ENCODE assay signal across 8 cellular contexts in genomic region chr7:142383826-142384507, GRCh38.
DNase-seq lines count a peak whose midpoint lies in the region; ATAC-seq and TF ChIP-seq lines count a peak whose summit lies in the region.

No MANE protein-coding gene starts in this region.

- H2BK120ac ChIP-seq in IMR-90 (ENCODE audit: low read depth, low read length): peak overlapping the region; percentile 47

- TF ChIP-seq POLR2A in IMR-90 (IDR thresholded peaks at IDR 0.05; ENCODE audit: low read depth, low read length) (no peak), Peyer's patch (IDR thresholded peaks at IDR 0.05) (no peak)

- H3K4me2 ChIP-seq in IMR-90 (ENCODE audit: low read depth, low read length): no peak overlapping the region

- H4K5ac ChIP-seq in IMR-90 (ENCODE audit: low read depth, low read length): no peak overlapping the region; the same call in 1 of the 2 replicates

- peak overlapping the region; percentile 86 for H2AFZ ChIP-seq in IMR-90 (replicated peaks; ENCODE audit: low read length, poor library complexity)

- H3K36me3 ChIP-seq in IMR-90 (ENCODE audit: control insufficient read depth, insufficient read depth, low read length) (no peaks in the 10 kb centered on the region), Peyer's patch (no peaks in the 10 kb centered on the region)

- TF ChIP-seq CTCF in IMR-90 (conservative IDR thresholded peaks at IDR 0.05; ENCODE audit: low read depth, low read length): no peak
- TF ChIP-seq CTCF in Peyer's patch (IDR thresholded peaks at IDR 0.05): no peak
- no peak for TF ChIP-seq CTCF in foreskin fibroblast (IDR thresholded peaks at IDR 0.05; ENCODE audit: low read depth, low read length)

- peak overlapping the region; percentile 79 for H3K27ac Mint-ChIP-seq in activated naive CD8-positive, alpha-beta T cell treated with anti-CD3 and anti-CD28 coated beads, Interleukin-2, amount 10 ng/mL, durations not matched to agents 7 days and 5 days
- H3K27ac Mint-ChIP-seq in stimulated activated naive B cell treated with anti-CD40 and anti-IgM and Interleukin-4, amounts not matched to agents 10 μg/mL and 1 μg/mL and 100 μg/mL, for 72 hours: no peak overlapping the region

- peak overlapping the region; percentile 35; the same call in 1 of the 3 replicates for H2BK15ac ChIP-seq in IMR-90 (ENCODE audit: low read depth, low read length)

- no peak overlapping the region for H3K27ac ChIP-seq in IMR-90 (ENCODE audit: insufficient read depth, low read length)
- peak overlapping the region in 1 of 4 donors; percentile 30 for H3K27ac ChIP-seq in Peyer's patch

- peak overlapping the region; percentile 63 for H3K4me3 Mint-ChIP-seq in activated naive CD8-positive, alpha-beta T cell treated with anti-CD3 and anti-CD28 coated beads, Interleukin-2, amount 10 ng/mL, durations not matched to agents 7 days and 5 days
- H3K4me3 Mint-ChIP-seq in stimulated activated naive B cell treated with anti-CD40 and anti-IgM and Interleukin-4, amounts not matched to agents 10 μg/mL and 1 μg/mL and 100 μg/mL, for 72 hours: peak overlapping the region; percentile 15 to 39

- H3K4ac ChIP-seq in IMR-90 (ENCODE audit: low read depth, low read length): peak overlapping the region; percentile 56; the same call in 1 of the 2 replicates

- peaks cover 3% of the 10 kb centered on the region for H3K27me3 Mint-ChIP-seq in activated naive CD8-positive, alpha-beta T cell treated with anti-CD3 and anti-CD28 coated beads, Interleukin-2, amount 10 ng/mL, durations not matched to agents 7 days and 5 days
- peaks cover 0 to 13% of the 10 kb centered on the region in 2 donors for H3K27me3 Mint-ChIP-seq in stimulated activated naive B cell treated with anti-CD40 and anti-IgM and Interleukin-4, amounts not matched to agents 10 μg/mL and 1 μg/mL and 100 μg/mL, for 72 hours

- H3K4me3 ChIP-seq in IMR-90 (ENCODE audit: insufficient read depth, low read depth, low read length) (no peak overlapping the region), Peyer's patch (no peak overlapping the region), foreskin fibroblast (ENCODE audit: low read depth in 1 of 2, low read length in 2 of 2) (no peak overlapping the region)

- no peak for TF ChIP-seq RAD21 in IMR-90 (IDR thresholded peaks at IDR 0.05; ENCODE audit: low read length)

- CTCF ChIA-PET in IMR-90 (lab: Yijun Ruan, JAX): interaction anchor here (1.3 kb wide), 1 partner anchor 29 kb away, joined by 3 read pairs; no protein-coding TSS in a partner anchor

- peak overlapping the region; percentile 37; the same call in 1 of the 2 replicates for H2AK5ac ChIP-seq in IMR-90 (ENCODE audit: low read depth, low read length)

- H3K36me3 Mint-ChIP-seq in activated naive CD8-positive, alpha-beta T cell treated with anti-CD3 and anti-CD28 coated beads, Interleukin-2, amount 10 ng/mL, durations not matched to agents 7 days and 5 days: no peaks in the 10 kb centered on the region
- no peaks in the 10 kb centered on the region for H3K36me3 Mint-ChIP-seq in stimulated activated naive B cell treated with anti-CD40 and anti-IgM and Interleukin-4, amounts not matched to agents 10 μg/mL and 1 μg/mL and 100 μg/mL, for 72 hours

- peaks cover 27% of the 10 kb centered on the region for H3K4me1 Mint-ChIP-seq in activated naive CD8-positive, alpha-beta T cell treated with anti-CD3 and anti-CD28 coated beads, Interleukin-2, amount 10 ng/mL, durations not matched to agents 7 days and 5 days
- H3K4me1 Mint-ChIP-seq in stimulated activated naive B cell treated with anti-CD40 and anti-IgM and Interleukin-4, amounts not matched to agents 10 μg/mL and 1 μg/mL and 100 μg/mL, for 72 hours: peaks cover 12 to 16% of the 10 kb centered on the region in 2 donors

- H3K14ac ChIP-seq in IMR-90 (replicated peaks; ENCODE audit: low read depth, low read length): peak overlapping the region; percentile 71

- no peaks in the 10 kb centered on the region for H4K20me1 ChIP-seq in IMR-90 (ENCODE audit: insufficient read depth, low read length)

- no peak overlapping the region for H2BK20ac ChIP-seq in IMR-90 (ENCODE audit: low read depth, low read length)

- H3K9me3 ChIP-seq in IMR-90 (ENCODE audit: control insufficient read depth, insufficient read depth, low read length) (no peaks in the 10 kb centered on the region), Peyer's patch (no peaks in the 10 kb centered on the region)

- H3K23ac ChIP-seq in IMR-90 (ENCODE audit: low read depth, low read length): no peak overlapping the region

- ATAC-seq in IMR-90 (ENCODE audit: low read depth): no peak
- ATAC-seq in activated naive CD8-positive, alpha-beta T cell treated with anti-CD3 and anti-CD28 coated beads, Interleukin-2, amount 10 ng/mL, durations not matched to agents 7 days and 5 days (ENCODE audit: low read depth): peak; percentile 53
- peak; percentile 42 to 45 for ATAC-seq in stimulated activated naive B cell treated with anti-CD40 and anti-IgM and Interleukin-4, amounts not matched to agents 10 μg/mL and 1 μg/mL and 100 μg/mL, for 72 hours (replicated peaks)

- H3K9me3 Mint-ChIP-seq in activated naive CD8-positive, alpha-beta T cell treated with anti-CD3 and anti-CD28 coated beads, Interleukin-2, amount 10 ng/mL, durations not matched to agents 7 days and 5 days: no peaks in the 10 kb centered on the region
- no peaks in the 10 kb centered on the region for H3K9me3 Mint-ChIP-seq in stimulated activated naive B cell treated with anti-CD40 and anti-IgM and Interleukin-4, amounts not matched to agents 10 μg/mL and 1 μg/mL and 100 μg/mL, for 72 hours

- no peak overlapping the region for H4K91ac ChIP-seq in IMR-90 (ENCODE audit: insufficient read depth, low read depth, low read length)

- intact Hi-C loops in IMR-90 (cut with micrococcal nuclease): no loop called here

- no peak overlapping the region for H3K9ac ChIP-seq in IMR-90 (ENCODE audit: low read depth, low read length)

- H3K9me1 ChIP-seq in IMR-90 (ENCODE audit: insufficient read depth, low read length): 0 out of 2 replicates have a peak, but pooled peaks cover 6% of the 10 kb centered on the region

- H2AK9ac ChIP-seq in IMR-90 (replicated peaks; ENCODE audit: low read depth, low read length, poor library complexity): no peak overlapping the region

- POLR2A ChIA-PET in IMR-90 (lab: Charles Lee; ENCODE audit: unreplicated experiment): interaction anchor here (0.6 kb wide), 1 partner anchor 17 kb away, joined by 3 read pairs; no protein-coding TSS in a partner anchor
- POLR2A ChIA-PET in activated naive CD8-positive, alpha-beta T cell treated with anti-CD3 and anti-CD28 coated beads, Interleukin-2, amount 10 ng/mL, durations not matched to agents 7 days and 5 days (lab: Charles Lee): interaction anchor here (1.1 kb wide), 1 partner anchor 30 kb away, joined by 4 read pairs; no protein-coding TSS in a partner anchor

- H3K4me1 ChIP-seq in IMR-90 (ENCODE audit: control insufficient read depth, insufficient read depth, low read length) (peaks cover 4% of the 10 kb centered on the region; the same call in 1 of the 2 replicates), Peyer's patch (peaks cover 0 to 3% (median 0%) of the 10 kb centered on the region in 4 donors)

- WGBS in IMR-90 (ENCODE audit: extremely low coverage in 2 of 2, insufficient read length in 1 of 2), 2 experiments: 80% methylated on average over 1 of the region's 6 CpGs; no CpG with 5 or more reads in 1 of the 2 experiments

- no peak overlapping the region for H3K56ac ChIP-seq in IMR-90 (ENCODE audit: extremely low read depth, insufficient read depth, low read length)

- peak overlapping the region; percentile 16 to 60; a peak in 3 of 4 replicates for H4K8ac ChIP-seq in IMR-90 (ENCODE audit: low read depth in 2 of 2, low read length in 2 of 2)

- H3K27me3 ChIP-seq in IMR-90 (ENCODE audit: control insufficient read depth, insufficient read depth, low read length) (no peaks in the 10 kb centered on the region), Peyer's patch (no peaks in the 10 kb centered on the region)

- H3K79me1 ChIP-seq in IMR-90 (ENCODE audit: low read depth in 1 of 2, low read length in 2 of 2): no peaks in the 10 kb centered on the region

- no TSS peak for BruUV-seq in IMR-90 (replicated peaks; lab: Mats Ljungman, UMichigan)

- DNase-seq in activated CD8-positive, alpha-beta memory T cell treated with anti-CD3 and anti-CD28 coated beads, Interleukin-2, amount 50 U/mL, for 48 hours: peak; percentile 61
- DNase-seq in activated CD8-positive, alpha-beta memory T cell treated with anti-CD3 and anti-CD28 coated beads, Interleukin-2, amount 50 U/mL, for 4 hours: no peak
- DNase-seq in IMR-90 (no peak), Peyer's patch (no peak), foreskin fibroblast (no peak), cerebellum (ENCODE audit: low spot score) (no peak)
- peak; percentile 39 for DNase-seq in activated naive CD8-positive, alpha-beta T cell treated with anti-CD3 and anti-CD28 coated beads, Interleukin-2, amount 10 ng/mL, durations not matched to agents 7 days and 5 days
- DNase-seq in stimulated activated naive B cell treated with anti-CD40 and anti-IgM and Interleukin-4, amounts not matched to agents 10 μg/mL and 1 μg/mL and 100 μg/mL, for 72 hours: no peak

- no peak overlapping the region for H2BK5ac ChIP-seq in IMR-90 (ENCODE audit: low read depth, low read length, poor library complexity, severe bottlenecking)

- H3K18ac ChIP-seq in IMR-90 (ENCODE audit: low read depth, low read length): no peak overlapping the region

- dilution Hi-C loops in IMR-90 (cut with HindIII; ENCODE audit: low sequenced_read_pairs, unreplicated experiment): no loop called here

- in situ Hi-C loops in IMR-90 (cut with MboI; ENCODE audit: low sequenced_read_pairs): no loop called here

TF ChIP-seq in IMR-90, 13 proteins besides CTCF, POLR2A, EP300 and RAD21 (continues in another document):
- no peak for TF ChIP-seq SMC3 (IDR thresholded peaks at IDR 0.05; ENCODE audit: low read depth, low read length)
- TF ChIP-seq RCOR1 (IDR thresholded peaks at IDR 0.05; ENCODE audit: insufficient replicate concordance, low read length): no peak
- TF ChIP-seq MAZ (IDR thresholded peaks at IDR 0.05; ENCODE audit: borderline replicate concordance, low read depth, low read length): no peak
- TF ChIP-seq RFX5 (IDR thresholded peaks at IDR 0.05; ENCODE audit: low read depth, low read length): no peak
- no peak for TF ChIP-seq USF2 (IDR thresholded peaks at IDR 0.05; ENCODE audit: low read depth, low read length)
- TF ChIP-seq FOS (IDR thresholded peaks at IDR 0.05; ENCODE audit: low read depth, low read length): no peak
- no peak for TF ChIP-seq CEBPB (IDR thresholded peaks at IDR 0.05; ENCODE audit: low read depth, low read length)
- TF ChIP-seq MXI1 (IDR thresholded peaks at IDR 0.05; ENCODE audit: borderline replicate concordance, low read depth, low read length): no peak
- no peak for TF ChIP-seq NFE2L2 (IDR thresholded peaks at IDR 0.05; ENCODE audit: low read depth, low read length)

Comparison
In these comparisons a context has a peak if more than half of its experiments do, and no peak if none do; other contexts are left out.
1. DNase-seq: peak in activated CD8-positive, alpha-beta memory T cell treated with anti-CD3 and anti-CD28 coated beads, Interleukin-2, amount 50 U/mL, for 48 hours (single experiment) and activated naive CD8-positive, alpha-beta T cell treated with anti-CD3 and anti-CD28 coated beads, Interleukin-2, amount 10 ng/mL, durations not matched to agents 7 days and 5 days (single experiment); none in activated CD8-positive, alpha-beta memory T cell treated with anti-CD3 and anti-CD28 coated beads, Interleukin-2, amount 50 U/mL, for 4 hours (single experiment), IMR-90 (single experiment), stimulated activated naive B cell treated with anti-CD40 and anti-IgM and Interleukin-4, amounts not matched to agents 10 μg/mL and 1 μg/mL and 100 μg/mL, for 72 hours (single experiment), Peyer's patch (0 of 3), foreskin fibroblast (0 of 2) and cerebellum (single experiment).